Comparison of ENCODE assay signal across 8 cellular contexts in genomic region chr11:128686045-128686741, GRCh38. TPM values are rescaled to one million over a fixed set of nuclear protein-coding genes. Genes with fewer than 3 reads are reported as not detected.
DNase-seq lines count a peak whose midpoint lies in the region; ATAC-seq and TF ChIP-seq lines count a peak whose summit lies in the region.

No MANE protein-coding gene starts in this region.

- no peaks in the 10 kb centered on the region for H3K9me3 Mint-ChIP-seq in activated naive CD8-positive, alpha-beta T cell treated with anti-CD3 and anti-CD28 coated beads, Interleukin-2, amount 50 U/mL, for 24 hours
- H3K9me3 Mint-ChIP-seq in natural killer cell = no peaks in the 10 kb centered on the region

- intact Hi-C loops in natural killer cell (cut with micrococcal nuclease) (no loop called here), prostate gland (cut with DNase I) (no loop called here)

- no peaks in the 10 kb centered on the region for H3K36me3 Mint-ChIP-seq in activated naive CD8-positive, alpha-beta T cell treated with anti-CD3 and anti-CD28 coated beads, Interleukin-2, amount 50 U/mL, for 24 hours (ENCODE audit: low read depth)
- H3K36me3 Mint-ChIP-seq in natural killer cell = peaks cover 5% of the 10 kb centered on the region

- TF ChIP-seq POLR2A in prostate gland (IDR thresholded peaks at IDR 0.05) = no peak

- H3K9me2 ChIP-seq in DOHH2 (replicated peaks; ENCODE audit: control insufficient read depth, low read length) = no peaks in the 10 kb centered on the region

- ATAC-seq in HG02642 (IDR thresholded peaks at IDR 0.05; ENCODE audit: poor library complexity, unreplicated experiment) (peak; percentile 34), natural killer cell (peak in 2 of 3 donors; percentile 27 to 49), GM21381 (IDR thresholded peaks at IDR 0.05; ENCODE audit: unreplicated experiment) (no peak)
- ATAC-seq in activated naive CD8-positive, alpha-beta T cell treated with anti-CD3 and anti-CD28 coated beads, Interleukin-2, amount 50 U/mL, for 24 hours = peak; percentile 38

- 8% methylated on average over 30 of the region's 32 CpGs for WGBS in prostate gland

- H3K27me3 ChIP-seq in DOHH2 (ENCODE audit: control insufficient read depth, low read length) (peaks cover 81% of the 10 kb centered on the region), prostate gland (replicated peaks; ENCODE audit: insufficient read depth) (peaks cover 50% of the 10 kb centered on the region)

- H3K4me1 ChIP-seq in DOHH2 (ENCODE audit: control insufficient read depth, low read length) = peaks cover 43% of the 10 kb centered on the region
- H3K4me1 ChIP-seq in prostate gland (replicated peaks) = no peaks in the 10 kb centered on the region

- H4K20me1 ChIP-seq in DOHH2 (ENCODE audit: control insufficient read depth, insufficient read depth, low read depth, low read length) = no peaks in the 10 kb centered on the region

- H3K4me3 ChIP-seq in DOHH2 (ENCODE audit: low read length) (peak overlapping the region; percentile 72), prostate gland (no peak overlapping the region)

- peak overlapping the region; percentile 91 for H3K4me2 ChIP-seq in DOHH2 (ENCODE audit: low read length)

- H3K4me1 Mint-ChIP-seq in activated naive CD8-positive, alpha-beta T cell treated with anti-CD3 and anti-CD28 coated beads, Interleukin-2, amount 50 U/mL, for 24 hours = peaks cover 37% of the 10 kb centered on the region
- H3K4me1 Mint-ChIP-seq in natural killer cell = peaks cover 26 to 33% of the 10 kb centered on the region in 2 donors

- H3K9me3 ChIP-seq in DOHH2 (ENCODE audit: control insufficient read depth, insufficient read depth, low read length) (no peaks in the 10 kb centered on the region), prostate gland (no peaks in the 10 kb centered on the region)

- no peaks in the 10 kb centered on the region for H3K36me3 ChIP-seq in DOHH2 (ENCODE audit: control insufficient read depth, low read length)
- no peaks in the 10 kb centered on the region for H3K36me3 ChIP-seq in prostate gland

- H3K27ac ChIP-seq in DOHH2 (ENCODE audit: low read depth, low read length) (no peak overlapping the region), prostate gland (no peak overlapping the region)

- peak overlapping the region; percentile 78 for H3K4me3 Mint-ChIP-seq in activated naive CD8-positive, alpha-beta T cell treated with anti-CD3 and anti-CD28 coated beads, Interleukin-2, amount 50 U/mL, for 24 hours
- peak overlapping the region; percentile 86 for H3K4me3 Mint-ChIP-seq in natural killer cell

- no peaks in the 10 kb centered on the region for H3K79me2 ChIP-seq in DOHH2 (ENCODE audit: control insufficient read depth, low read length)

- peaks cover 53% of the 10 kb centered on the region for H3K27me3 Mint-ChIP-seq in activated naive CD8-positive, alpha-beta T cell treated with anti-CD3 and anti-CD28 coated beads, Interleukin-2, amount 50 U/mL, for 24 hours
- H3K27me3 Mint-ChIP-seq in natural killer cell (ENCODE audit: low read depth in 2 of 2) = peaks cover 47 to 56% of the 10 kb centered on the region in 2 donors

- TF ChIP-seq CTCF in DOHH2 (IDR thresholded peaks at IDR 0.05; ENCODE audit: low read depth, low read length, poor library complexity, severe bottlenecking) (no peak), natural killer cell (IDR thresholded peaks at IDR 0.05) (no peak), prostate gland (IDR thresholded peaks at IDR 0.05) (no peak)

- no peak overlapping the region for H3K27ac Mint-ChIP-seq in activated naive CD8-positive, alpha-beta T cell treated with anti-CD3 and anti-CD28 coated beads, Interleukin-2, amount 50 U/mL, for 24 hours
- H3K27ac Mint-ChIP-seq in natural killer cell = peak overlapping the region in 1 of 2 donors; percentile 69

- 0 out of 2 replicates have a peak, but pooled peaks cover 4% of the 10 kb centered on the region for H3F3A ChIP-seq in DOHH2 (ENCODE audit: control insufficient read depth, insufficient read depth)

- DNase-seq in activated naive CD8-positive, alpha-beta T cell treated with anti-CD3 and anti-CD28 coated beads, Interleukin-2, amount 50 U/mL, for 24 hours = no peak
- DNase-seq in natural killer cell (no peak), prostate gland (ENCODE audit: low spot score) (no peak), COLO668 (lab: John Stamatoyannopoulos, UW; ENCODE audit: unreplicated experiment) (no peak), SKM-1 (lab: John Stamatoyannopoulos, UW; ENCODE audit: unreplicated experiment) (no peak)

RNA-seq across cellular contexts. Expression of gene FLI1, which starts 7.7 kb away (rescaled TPM):
- total RNA-seq in natural killer cell (100 to 1,000 TPM; 123 to 157 (median 148) TPM), prostate gland (10 to 100 TPM in 1 of 2 donors, 1 to 10 TPM in 1; 9.8 to 10.6 TPM)

Comparison
In these comparisons a context has a peak if more than half of its experiments do, and no peak if none do; other contexts are left out.
1. RNA of gene FLI1, which starts 7.7 kb away (total RNA-seq): 123 to 157 TPM in natural killer cell; 9.8 to 10.6 TPM in prostate gland; every median in the first group is over 10 times any median in the second.